Comparison of ENCODE assay signal across 8 cellular contexts in genomic region chr9:93028448-93029006, GRCh38. TPM values are rescaled to one million over a fixed set of nuclear protein-coding genes. Genes with fewer than 3 reads are reported as not detected.
DNase-seq lines count a peak whose midpoint lies in the region; ATAC-seq, FAIRE-seq and TF ChIP-seq lines count a peak whose summit lies in the region.

No MANE protein-coding gene starts in this region.

- peak; percentile 37 for DNase-seq in activated CD4-positive, CD25-positive, alpha-beta regulatory T cell treated with anti-CD3 and anti-CD28 coated beads, Interleukin-2, amount 50 U/mL, for 16 hours (ENCODE audit: low read depth, low spot score)
- no peak for DNase-seq in activated CD4-positive, CD25-positive, alpha-beta regulatory T cell treated with anti-CD3 and anti-CD28 coated beads, Interleukin-2, amount 50 U/mL, for 72 hours
- DNase-seq in activated B cell treated with CpG ODN at 0.5 μM for 24 hours (peak; percentile 36), NCI-H2196 treated with DMSO at 0.1 percent for 48 hours (lab: John Stamatoyannopoulos, UW; ENCODE audit: unreplicated experiment) (no peak), HTR-8/SVneo (ENCODE audit: insufficient read length, low spot score) (no peak)
- DNase-seq in effector memory CD4-positive, alpha-beta T cell = peak; percentile 49 to 74 (median 65)
- peak; percentile 45 to 78 for DNase-seq in stimulated activated naive CD8-positive, alpha-beta T cell treated with anti-CD3 and anti-CD28 coated beads, Interleukin-15, amount 100 ng/mL, for 72 hours

- no peaks in the 10 kb centered on the region for H3K27me3 ChIP-seq in effector memory CD4-positive, alpha-beta T cell (replicated peaks; ENCODE audit: control insufficient read depth, insufficient read depth, low read length, poor library complexity, severe bottlenecking)

- H3K9me3 ChIP-seq in effector memory CD4-positive, alpha-beta T cell (ENCODE audit: control insufficient read depth, low read length) = no peaks in the 10 kb centered on the region

- peak overlapping the region; percentile 73 for H3K4me3 Mint-ChIP-seq in activated B cell treated with CpG ODN at 0.5 μM for 24 hours
- peak overlapping the region; percentile 80 to 81 for H3K4me3 Mint-ChIP-seq in stimulated activated naive CD8-positive, alpha-beta T cell treated with anti-CD3 and anti-CD28 coated beads, Interleukin-15, amount 100 ng/mL, for 72 hours

- H3K36me3 ChIP-seq in effector memory CD4-positive, alpha-beta T cell (ENCODE audit: control insufficient read depth, insufficient read depth, low read length) = peaks cover 55% of the 10 kb centered on the region

- H3K4me3 ChIP-seq in effector memory CD4-positive, alpha-beta T cell (ENCODE audit: insufficient read depth, low read depth, low read length, poor library complexity, severe bottlenecking) = peak overlapping the region; percentile 26

- ATAC-seq in activated B cell treated with CpG ODN at 0.5 μM for 24 hours (ENCODE audit: low read depth) (peak; percentile 89), HG03095 (IDR thresholded peaks at IDR 0.05; ENCODE audit: unreplicated experiment) (no peak)
- ATAC-seq in stimulated activated naive CD8-positive, alpha-beta T cell treated with anti-CD3 and anti-CD28 coated beads, Interleukin-15, amount 100 ng/mL, for 72 hours = peak; percentile 90

- no peaks in the 10 kb centered on the region for H3K27me3 Mint-ChIP-seq in activated B cell treated with CpG ODN at 0.5 μM for 24 hours
- no peaks in the 10 kb centered on the region for H3K27me3 Mint-ChIP-seq in stimulated activated naive CD8-positive, alpha-beta T cell treated with anti-CD3 and anti-CD28 coated beads, Interleukin-15, amount 100 ng/mL, for 72 hours

- H3K9me3 Mint-ChIP-seq in activated B cell treated with CpG ODN at 0.5 μM for 24 hours = no peaks in the 10 kb centered on the region
- H3K9me3 Mint-ChIP-seq in stimulated activated naive CD8-positive, alpha-beta T cell treated with anti-CD3 and anti-CD28 coated beads, Interleukin-15, amount 100 ng/mL, for 72 hours = no peaks in the 10 kb centered on the region

- no peak for TF ChIP-seq CTCF in activated B cell treated with CpG ODN at 0.5 μM for 24 hours (IDR thresholded peaks at IDR 0.05)

- H3K27ac Mint-ChIP-seq in activated B cell treated with CpG ODN at 0.5 μM for 24 hours = peak overlapping the region; percentile 76
- peak overlapping the region; percentile 98 to 99 for H3K27ac Mint-ChIP-seq in stimulated activated naive CD8-positive, alpha-beta T cell treated with anti-CD3 and anti-CD28 coated beads, Interleukin-15, amount 100 ng/mL, for 72 hours

- CTCF ChIA-PET in activated B cell treated with CpG ODN at 0.5 μM for 24 hours (lab: Charles Lee) = no interaction called here

- H3K4me1 Mint-ChIP-seq in activated B cell treated with CpG ODN at 0.5 μM for 24 hours = peaks cover 57% of the 10 kb centered on the region
- H3K4me1 Mint-ChIP-seq in stimulated activated naive CD8-positive, alpha-beta T cell treated with anti-CD3 and anti-CD28 coated beads, Interleukin-15, amount 100 ng/mL, for 72 hours = peaks cover 77% of the 10 kb centered on the region

- H3K4me1 ChIP-seq in effector memory CD4-positive, alpha-beta T cell (ENCODE audit: control insufficient read depth, insufficient read depth, low read length, poor library complexity, severe bottlenecking) = peaks cover 79% of the 10 kb centered on the region

- POLR2A ChIA-PET in activated B cell treated with CpG ODN at 0.5 μM for 24 hours (lab: Charles Lee) = interaction anchor here (0.5 to 2.2 kb wide), 18 partner anchors 9 to 356 kb away, joined by 3 to 19 read pairs (median 5); partner anchors contain the start of genes CARD19 and NINJ1

- intact Hi-C loops in activated B cell treated with CpG ODN at 0.5 μM for 24 hours (cut with micrococcal nuclease) = loop anchor here (1.0 to 2.0 kb wide), 3 partner anchors 30 to 66 kb away; partner anchors contain the start of gene SUSD3

- H3K27ac ChIP-seq in effector memory CD4-positive, alpha-beta T cell (ENCODE audit: insufficient read depth, low read length, poor library complexity, severe bottlenecking) = peak overlapping the region; percentile 95

- peaks cover 69% of the 10 kb centered on the region for H3K36me3 Mint-ChIP-seq in activated B cell treated with CpG ODN at 0.5 μM for 24 hours (ENCODE audit: low read depth)

- FAIRE-seq in HTR-8/SVneo (lab: Jason Lieb, UNC) = no peak

RNA-seq across cellular contexts. Expression of gene SUSD3, which starts 30.0 kb away (rescaled TPM):
- total RNA-seq in activated B cell treated with CpG ODN at 0.5 μM for 24 hours = 9.1 and 12.9 TPM in 2 replicates

Comparison
In these comparisons a context has a peak if more than half of its experiments do, and no peak if none do; other contexts are left out.
1. DNase-seq: peak in activated CD4-positive, CD25-positive, alpha-beta regulatory T cell treated with anti-CD3 and anti-CD28 coated beads, Interleukin-2, amount 50 U/mL, for 16 hours (single experiment), activated B cell treated with CpG ODN at 0.5 μM for 24 hours (single experiment), effector memory CD4-positive, alpha-beta T cell (3 of 3) and stimulated activated naive CD8-positive, alpha-beta T cell treated with anti-CD3 and anti-CD28 coated beads, Interleukin-15, amount 100 ng/mL, for 72 hours (2 of 2); none in activated CD4-positive, CD25-positive, alpha-beta regulatory T cell treated with anti-CD3 and anti-CD28 coated beads, Interleukin-2, amount 50 U/mL, for 72 hours (single experiment), NCI-H2196 treated with DMSO at 0.1 percent for 48 hours (single experiment) and HTR-8/SVneo (single experiment).